9 cellular contexts compared by ENCODE assay signal in the genomic region with DNA sequence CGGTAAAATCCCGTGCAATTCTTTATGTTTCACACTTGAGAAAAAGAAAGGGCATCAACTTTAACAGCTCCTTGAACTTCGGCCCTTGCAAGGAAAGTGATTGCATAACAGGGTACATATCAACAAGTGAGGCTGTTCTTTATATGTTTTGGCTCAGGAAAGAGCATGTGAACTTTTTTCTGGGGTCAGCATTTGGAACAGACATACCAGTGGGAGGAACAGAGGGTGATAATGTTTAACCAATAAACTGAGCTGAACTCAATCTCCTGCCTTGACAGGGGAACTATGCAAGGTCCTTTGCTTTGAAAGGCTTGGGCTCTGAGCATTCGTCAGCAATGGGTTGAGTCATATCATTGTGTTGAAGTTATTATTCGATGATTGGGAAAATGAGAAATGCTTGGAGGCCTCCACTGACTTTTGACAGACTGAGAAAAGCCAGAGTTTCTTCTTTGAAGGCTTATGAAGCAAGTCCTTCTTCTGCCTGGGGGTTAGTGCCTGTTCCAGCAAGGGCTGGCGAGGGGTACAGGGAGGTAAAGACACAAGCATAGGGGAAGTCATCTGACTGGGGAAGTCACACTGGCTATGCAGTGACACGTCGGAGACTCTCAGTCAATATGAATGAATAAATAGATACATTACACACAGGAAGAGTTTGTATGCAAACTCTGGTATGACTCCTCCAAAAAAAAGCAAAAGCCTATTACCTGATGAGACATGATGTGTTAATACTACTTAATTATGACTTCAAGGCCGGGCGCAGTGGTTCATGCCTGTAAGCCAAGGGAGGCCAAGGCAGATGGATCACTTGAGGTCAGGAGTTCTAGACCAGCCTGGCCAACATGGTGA. TPM values are rescaled to one million over a fixed set of nuclear protein-coding genes. Genes with fewer than 3 reads are reported as not detected.
A peak's percentile ranks its signal among the peaks of the same experiment; 100 is the strongest.
DNase-seq lines count a peak whose midpoint lies in the region; ATAC-seq, FAIRE-seq and TF ChIP-seq lines count a peak whose summit lies in the region.
"Had no signal": no experiment of that assay in that cellular context is flagged by ENCODE, and none has a peak within 500 bp of the region (broad histone marks: within the 10 kb centered on the region; RNA-seq: fewer than 3 reads in every experiment).

No MANE protein-coding gene starts in this region.

- H4K20me1 ChIP-seq in endothelial cell of umbilical vein (replicated peaks; ENCODE audit: control insufficient read depth, extremely low read depth, insufficient read depth, low read length): no peaks in the 10 kb centered on the region

- no peaks in the 10 kb centered on the region for H3K9me3 ChIP-seq in endothelial cell of umbilical vein (replicated peaks; ENCODE audit: control insufficient read depth, insufficient read depth, low read length)
- H3K9me3 ChIP-seq in lung (ENCODE audit: control insufficient read depth in 2 of 2, insufficient read depth in 1 of 2, low read length in 1 of 2): no peaks in the 10 kb centered on the region
- H3K9me3 ChIP-seq in upper lobe of right lung: no peaks in the 10 kb centered on the region

- dilution Hi-C loops in endothelial cell of umbilical vein (cut with MboI; ENCODE audit: extremely low pct_ligation_motif_present, low sequenced_read_pairs): no loop called here

- intact Hi-C loops in endothelial cell of umbilical vein (cut with micrococcal nuclease): no loop called here
- intact Hi-C loops in upper lobe of right lung (cut with DNase I): no loop called here

- no peak overlapping the region for H3K4me2 ChIP-seq in endothelial cell of umbilical vein (ENCODE audit: insufficient read depth, low read length)

- no peak overlapping the region for H2AFZ ChIP-seq in endothelial cell of umbilical vein (ENCODE audit: low read depth, low read length)

- H3K9me1 ChIP-seq in endothelial cell of umbilical vein (replicated peaks; ENCODE audit: control insufficient read depth, extremely low read depth, insufficient read depth, low read length): no peaks in the 10 kb centered on the region

- no peaks in the 10 kb centered on the region for H3K79me2 ChIP-seq in endothelial cell of umbilical vein (ENCODE audit: control insufficient read depth, insufficient read depth, low read length)

- TF ChIP-seq CTCF in endothelial cell of umbilical vein (IDR thresholded peaks at IDR 0.05; ENCODE audit: extremely low read depth in 1 of 2, insufficient read depth in 1 of 2, low read depth in 1 of 2, low read length in 2 of 2) (no peak), lung (IDR thresholded peaks at IDR 0.05; ENCODE audit: control extremely low read depth, extremely low read depth) (no peak), upper lobe of right lung (IDR thresholded peaks at IDR 0.05) (no peak)

- no peak overlapping the region for H3K27ac ChIP-seq in endothelial cell of umbilical vein (ENCODE audit: insufficient read depth, low read depth, low read length)
- H3K27ac ChIP-seq in lung (ENCODE audit: low read depth in 1 of 2, low read length in 1 of 2): peak overlapping the region in 1 of 2 donors; percentile 82
- peak overlapping the region; percentile 67 for H3K27ac ChIP-seq in upper lobe of right lung

- peak; percentile 7 for DNase-seq in NCI-H226
- DNase-seq in endothelial cell of umbilical vein (ENCODE audit: low read depth, low spot score): peak; percentile 7
- DNase-seq in lung (ENCODE audit: low spot score): peak; percentile 54
- no peak for DNase-seq in upper lobe of right lung
- no peak for DNase-seq in stimulated activated naive CD4-positive, alpha-beta T cell (lab: John Stamatoyannopoulos, UW)
- no peak for DNase-seq in COR-L47 (lab: John Stamatoyannopoulos, UW)
- DNase-seq: activated CD4-positive, alpha-beta memory T cell treated with anti-CD3 and anti-CD28 coated beads, Interleukin-2, amount 10 ng/mL, durations not matched to agents 7 days and 5 days; NCI-H2227 treated with DMSO at 0.1 percent for 48 hours had no signal

- H3K4me1 ChIP-seq in endothelial cell of umbilical vein (ENCODE audit: control insufficient read depth, extremely low read depth, insufficient read depth, low read length) (no peaks in the 10 kb centered on the region), lung (ENCODE audit: control insufficient read depth in 2 of 2, insufficient read depth in 2 of 2, low read length in 2 of 2) (peaks cover 0 to 1% of the 10 kb centered on the region in 2 donors), upper lobe of right lung (peaks cover 20% of the 10 kb centered on the region)

- H3K27me3 ChIP-seq in endothelial cell of umbilical vein (ENCODE audit: control insufficient read depth in 2 of 2, insufficient read depth in 2 of 2, low read length in 2 of 2): no peaks in the 10 kb centered on the region
- H3K27me3 ChIP-seq in lung (ENCODE audit: control insufficient read depth, insufficient read depth): no peaks in the 10 kb centered on the region
- no peaks in the 10 kb centered on the region for H3K27me3 ChIP-seq in upper lobe of right lung

- POLR2A ChIA-PET in endothelial cell of umbilical vein (lab: Charles Lee): no interaction called here

- H3K36me3 ChIP-seq in endothelial cell of umbilical vein (ENCODE audit: control insufficient read depth in 2 of 2, extremely low read depth in 1 of 2, insufficient read depth in 2 of 2, low read length in 2 of 2): no peaks in the 10 kb centered on the region
- no peaks in the 10 kb centered on the region for H3K36me3 ChIP-seq in lung (ENCODE audit: control insufficient read depth in 2 of 2, insufficient read depth in 2 of 2, low read length in 2 of 2)
- H3K36me3 ChIP-seq in upper lobe of right lung: no peaks in the 10 kb centered on the region

- TF ChIP-seq POLR2A in endothelial cell of umbilical vein (IDR thresholded peaks at IDR 0.05; ENCODE audit: low read depth, low read length): no peak

- CTCF ChIA-PET in endothelial cell of umbilical vein (lab: Charles Lee): interaction anchor here (1.9 kb wide), 1 partner anchor 317 kb away, joined by 5 read pairs; no protein-coding TSS in a partner anchor

- 54 to 56% methylated on average over 10 of the region's 10 CpGs for WGBS in lung, 2 donors

- no TSS peak for BruUV-seq in endothelial cell of umbilical vein (replicated peaks; lab: Mats Ljungman, UMichigan)

- ATAC-seq in lung (ENCODE audit: insufficient read depth, low FRiP score): peak; percentile 78
- ATAC-seq in upper lobe of right lung: peak; percentile 93
- ATAC-seq in HG02840 (IDR thresholded peaks at IDR 0.05; ENCODE audit: low FRiP score, unreplicated experiment): no peak

- no peak for FAIRE-seq in endothelial cell of umbilical vein (lab: Jason Lieb, UNC)

- H3K9ac ChIP-seq in endothelial cell of umbilical vein (replicated peaks; ENCODE audit: extremely low read depth, insufficient read depth, low read length): no peak overlapping the region

- H3K4me3 ChIP-seq in endothelial cell of umbilical vein (replicated peaks in 1 of 3; ENCODE audit: insufficient read depth in 1 of 3, low read depth in 1 of 3, low read length in 3 of 3) (no peak overlapping the region), lung (no peak overlapping the region), upper lobe of right lung (no peak overlapping the region)

TF ChIP-seq in endothelial cell of umbilical vein, 7 proteins besides CTCF, POLR2A, EP300 and RAD21:
- TF ChIP-seq MYC (IDR thresholded peaks at IDR 0.05; ENCODE audit: low read depth, low read length) (no peak), POLR2AphosphoS5 (IDR thresholded peaks at IDR 0.05; ENCODE audit: insufficient read depth, low read depth, low read length) (no peak), JUN (IDR thresholded peaks at IDR 0.05; ENCODE audit: borderline replicate concordance, insufficient read depth, insufficient read length, low read depth) (no peak), EZH2 (IDR thresholded peaks at IDR 0.05; ENCODE audit: borderline replicate concordance, low read depth, low read length, severe bottlenecking) (no peak), FOS (IDR thresholded peaks at IDR 0.05; ENCODE audit: borderline replicate concordance, insufficient read depth, low read length) (no peak), GATA2 (IDR thresholded peaks at IDR 0.05; ENCODE audit: insufficient read depth, insufficient read length, low read depth, low read length) (no peak)
- TF ChIP-seq, protein P1, sequence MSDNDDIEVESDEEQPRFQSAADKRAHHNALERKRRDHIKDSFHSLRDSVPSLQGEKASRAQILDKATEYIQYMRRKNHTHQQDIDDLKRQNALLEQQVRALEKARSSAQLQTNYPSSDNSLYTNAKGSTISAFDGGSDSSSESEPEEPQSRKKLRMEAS (IDR thresholded peaks at IDR 0.05; ENCODE audit: insufficient read depth, insufficient read length): no peak

RNA-seq across cellular contexts. Expression of a gene that starts 57.2 kb away (rescaled TPM):
- total RNA-seq in endothelial cell of umbilical vein: 24.9 and 32.2 TPM in 2 replicates
- polyA plus RNA-seq in endothelial cell of umbilical vein: 52.6 and 74.0 TPM in 2 replicates
- 60.2 and 65.8 TPM in 2 replicates for polyA plus RNA-seq in endothelial cell of umbilical vein (2011; cell fraction: cytosol; rRNA removed)
- 17.0 and 24.4 TPM in 2 replicates for polyA plus RNA-seq in endothelial cell of umbilical vein (2011; cell fraction: nucleus; rRNA removed)
- polyA plus RNA-seq in endothelial cell of umbilical vein (2012): 45.2 and 48.6 TPM in 2 replicates
- polyA minus RNA-seq in endothelial cell of umbilical vein: 16.1 and 16.9 TPM in 2 replicates
- polyA minus RNA-seq in endothelial cell of umbilical vein (2011; cell fraction: cytosol; rRNA and poly(A)+ RNA removed): not detected
- polyA minus RNA-seq in endothelial cell of umbilical vein (2011; cell fraction: nucleus; rRNA and poly(A)+ RNA removed): 2.4 and 5.8 TPM in 2 replicates
- 100 to 1,000 TPM; 516 to 527 TPM for total RNA-seq in lung
- 100 to 1,000 TPM; 408 to 853 TPM for polyA plus RNA-seq in lung
- total RNA-seq in upper lobe of right lung: 399 TPM

Comparison
In these comparisons a context has a peak if more than half of its experiments do, and no peak if none do; other contexts are left out.
1. DNase-seq: peak in NCI-H226 (single experiment), endothelial cell of umbilical vein (single experiment) and lung (single experiment); none in upper lobe of right lung (single experiment), stimulated activated naive CD4-positive, alpha-beta T cell (0 of 6) and COR-L47 (single experiment).
2. RNA of a gene that starts 57.2 kb away (total RNA-seq): 516 to 527 TPM in lung and 399 TPM in upper lobe of right lung (single experiment); 24.9 to 32.2 TPM in endothelial cell of umbilical vein; every median in the first group is over 10 times any median in the second.